28 cellular contexts compared by ENCODE assay signal in the genomic region with DNA sequence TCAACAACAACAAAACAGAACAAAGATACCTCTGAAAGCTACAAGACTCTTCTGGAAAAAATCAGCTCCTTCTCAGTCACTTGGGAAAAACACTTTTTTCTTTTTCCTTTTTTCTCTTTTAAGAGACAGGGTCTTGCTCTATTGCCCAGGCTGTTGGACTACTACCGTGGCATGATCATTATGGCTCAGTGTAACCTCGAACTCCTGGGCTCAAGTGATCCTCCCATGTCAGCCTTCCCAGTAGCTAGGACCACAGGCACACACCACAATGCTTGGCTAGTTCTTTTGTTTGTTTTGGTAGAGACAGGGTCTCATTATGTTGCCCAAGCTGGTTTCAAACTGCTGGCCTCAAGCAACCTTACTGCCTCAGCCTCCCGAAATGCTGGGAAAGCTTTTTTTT.
"Had no signal": no experiment of that assay in that cellular context is flagged by ENCODE, and none has a peak within 500 bp of the region (broad histone marks: within the 10 kb centered on the region; RNA-seq: fewer than 3 reads in every experiment).

No MANE protein-coding gene starts in this region.

- H3K36me3 ChIP-seq: ascending aorta, breast epithelium, cardiac muscle cell, colonic mucosa, esophagus squamous epithelium, heart right ventricle had no signal

- ATAC-seq: activated CD4-positive, alpha-beta T cell treated with anti-CD3 and anti-CD28 coated beads for 36 hours; activated CD8-positive, alpha-beta T cell treated with anti-CD3 and anti-CD28 coated beads, Interleukin-2, amount 10 ng/mL, durations not matched to agents 7 days and 5 days; activated naive CD4-positive, alpha-beta T cell treated with anti-CD3 and anti-CD28 coated beads, Interleukin-2, amount 50 U/mL, for 72 hours; activated T-cell treated with anti-CD3 and anti-CD28 coated beads, Interleukin-2, amount 50 U/mL, for 72 hours; gastroesophageal sphincter; heart right ventricle had no signal

- H3K4me1 ChIP-seq: colonic mucosa had no signal

- H3K27ac ChIP-seq: ascending aorta, breast epithelium, cardiac muscle cell, colonic mucosa, epithelial cell of prostate, esophagus squamous epithelium, gastroesophageal sphincter, heart right ventricle had no signal

- H3K27me3 ChIP-seq: ascending aorta, breast epithelium, cardiac muscle cell, colonic mucosa, esophagus squamous epithelium, gastroesophageal sphincter, heart right ventricle had no signal

- DNase-seq: activated CD4-positive, alpha-beta memory T cell treated with anti-CD3 and anti-CD28 coated beads for 36 hours; activated CD4-positive, alpha-beta T cell treated with anti-CD3 and anti-CD28 coated beads for 36 hours; activated CD4-positive, alpha-beta T cell treated with anti-CD3 and anti-CD28 coated beads, Interleukin-2, amount 10 ng/mL, durations not matched to agents 24 days and 14 days; activated CD4-positive, CD25-positive, alpha-beta regulatory T cell; activated CD4-positive, CD25-positive, alpha-beta regulatory T cell treated with anti-CD3 and anti-CD28 coated beads, Interleukin-2, amount 50 U/mL, for 72 hours; activated CD8-positive, alpha-beta memory T cell treated with anti-CD3 and anti-CD28 coated beads, Interleukin-2, amount 50 U/mL, for 48 hours; activated CD8-positive, alpha-beta T cell treated with anti-CD3 and anti-CD28 coated beads, Interleukin-2, amount 10 ng/mL, durations not matched to agents 7 days and 5 days; activated gamma-delta T cell; activated naive CD4-positive, alpha-beta T cell; activated naive CD4-positive, alpha-beta T cell treated with anti-CD3 and anti-CD28 coated beads, Interleukin-2, amount 10 ng/mL, durations not matched to agents 7 days and 5 days; activated naive CD8-positive, alpha-beta T cell treated with anti-CD3 and anti-CD28 coated beads, Interleukin-2, amount 10 ng/mL, durations not matched to agents 7 days and 5 days; activated T-cell treated with anti-CD3 and anti-CD28 coated beads for 4 hours; activated T-cell treated with anti-CD3 and anti-CD28 coated beads, Interleukin-2, amount 50 U/mL, for 24 hours; activated T-cell treated with anti-CD3 and anti-CD28 coated beads, Interleukin-2, amount 50 U/mL, for 72 hours; central memory CD4-positive, alpha-beta T cell; cerebellar nuclear complex; colonic mucosa; effector CD8-positive, alpha-beta T cell; esophagus squamous epithelium; foreskin melanocyte; heart right ventricle; T-helper 2 cell had no signal

- H3K4me3 ChIP-seq: ascending aorta, breast epithelium, cardiac muscle cell, colonic mucosa, esophagus squamous epithelium, gastroesophageal sphincter, heart right ventricle had no signal

- H3K9me3 ChIP-seq: ascending aorta, breast epithelium, colonic mucosa, esophagus squamous epithelium, gastroesophageal sphincter, heart right ventricle had no signal
